3 cellular contexts compared by ENCODE assay signal in genomic region chr17:1124238-1124699, GRCh38.
A peak's percentile ranks its signal among the peaks of the same experiment; 100 is the strongest.
TF ChIP-seq lines count a peak whose summit lies in the region.

No MANE protein-coding gene starts in this region.

TF ChIP-seq in K562, 482 proteins besides CTCF, POLR2A, EP300 and RAD21:
- TF ChIP-seq HEY1 (CRISPR knock-in tag; IDR thresholded peaks at IDR 0.05; ENCODE audit: borderline replicate concordance) = no peak
- no peak for TF ChIP-seq SMARCE1 (IDR thresholded peaks at IDR 0.05)
- TF ChIP-seq TAF1 (IDR thresholded peaks at IDR 0.05; ENCODE audit: control insufficient read depth, extremely low read depth, insufficient read depth, low read length, severe bottlenecking) = no peak
- TF ChIP-seq ZNF444 (CRISPR knock-in tag; IDR thresholded peaks at IDR 0.05) = no peak
- TF ChIP-seq RFX1 (IDR thresholded peaks at IDR 0.05) = peak; percentile 2; the same call in 1 of the 2 replicates
- TF ChIP-seq MAFF (IDR thresholded peaks at IDR 0.05; ENCODE audit: low read length) = no peak
- TF ChIP-seq PCBP2 (IDR thresholded peaks at IDR 0.05; ENCODE audit: low read depth, low read length, poor library complexity, severe bottlenecking) = no peak
- TF ChIP-seq, protein P1, sequence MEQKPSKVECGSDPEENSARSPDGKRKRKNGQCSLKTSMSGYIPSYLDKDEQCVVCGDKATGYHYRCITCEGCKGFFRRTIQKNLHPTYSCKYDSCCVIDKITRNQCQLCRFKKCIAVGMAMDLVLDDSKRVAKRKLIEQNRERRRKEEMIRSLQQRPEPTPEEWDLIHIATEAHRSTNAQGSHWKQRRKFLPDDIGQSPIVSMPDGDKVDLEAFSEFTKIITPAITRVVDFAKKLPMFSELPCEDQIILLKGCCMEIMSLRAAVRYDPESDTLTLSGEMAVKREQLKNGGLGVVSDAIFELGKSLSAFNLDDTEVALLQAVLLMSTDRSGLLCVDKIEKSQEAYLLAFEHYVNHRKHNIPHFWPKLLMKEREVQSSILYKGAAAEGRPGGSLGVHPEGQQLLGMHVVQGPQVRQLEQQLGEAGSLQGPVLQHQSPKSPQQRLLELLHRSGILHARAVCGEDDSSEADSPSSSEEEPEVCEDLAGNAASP (IDR thresholded peaks at IDR 0.05) = no peak

TF ChIP-seq in neural cell, 6 proteins besides CTCF, POLR2A, EP300 and RAD21:
- peak; percentile 46 for TF ChIP-seq POLR2AphosphoS5 (IDR thresholded peaks at IDR 0.05)
- TF ChIP-seq TAF1 (IDR thresholded peaks at IDR 0.05; ENCODE audit: low read depth) = peak; percentile 45
- TF ChIP-seq SMC3 (conservative IDR thresholded peaks at IDR 0.05; ENCODE audit: poor library complexity) = no peak
- peak; percentile 27 for TF ChIP-seq MXI1 (conservative IDR thresholded peaks at IDR 0.05; ENCODE audit: poor library complexity, severe bottlenecking)
- TF ChIP-seq REST (IDR thresholded peaks at IDR 0.05; ENCODE audit: borderline replicate concordance) = peak; percentile 24
- no peak for TF ChIP-seq EZH2 (IDR thresholded peaks at IDR 0.05; ENCODE audit: borderline replicate concordance, insufficient read depth, low read length, poor library complexity, severe bottlenecking)

TF ChIP-seq in SK-N-SH, 30 proteins besides CTCF, POLR2A, EP300 and RAD21:
- TF ChIP-seq ELF1 (IDR thresholded peaks at IDR 0.05) (no peak), ZBTB33 (IDR thresholded peaks at IDR 0.05; ENCODE audit: borderline replicate concordance, low read depth) (no peak), CHD2 (IDR thresholded peaks at IDR 0.05; ENCODE audit: low read length, partially characterized antibody) (no peak), TEAD4 (IDR thresholded peaks at IDR 0.05; ENCODE audit: borderline replicate concordance, insufficient read depth) (no peak), GABPA (IDR thresholded peaks at IDR 0.05; ENCODE audit: low read depth) (no peak), FOXM1 (IDR thresholded peaks at IDR 0.05; ENCODE audit: low read depth) (no peak), MXI1 (IDR thresholded peaks at IDR 0.05; ENCODE audit: low read depth, low read length) (no peak), RFX5 (IDR thresholded peaks at IDR 0.05; ENCODE audit: low read length) (no peak), FOXJ3 (CRISPR knock-in tag; IDR thresholded peaks at IDR 0.05) (no peak), SIN3A (IDR thresholded peaks at IDR 0.05; ENCODE audit: borderline replicate concordance, low read depth, low read length) (no peak), RXRA (IDR thresholded peaks at IDR 0.05; ENCODE audit: borderline replicate concordance, low read depth) (no peak), SMC3 (IDR thresholded peaks at IDR 0.05; ENCODE audit: low read depth, low read length) (no peak), YY1 (IDR thresholded peaks at IDR 0.05; ENCODE audit: low read depth) (no peak)
- TF ChIP-seq, protein P2, sequence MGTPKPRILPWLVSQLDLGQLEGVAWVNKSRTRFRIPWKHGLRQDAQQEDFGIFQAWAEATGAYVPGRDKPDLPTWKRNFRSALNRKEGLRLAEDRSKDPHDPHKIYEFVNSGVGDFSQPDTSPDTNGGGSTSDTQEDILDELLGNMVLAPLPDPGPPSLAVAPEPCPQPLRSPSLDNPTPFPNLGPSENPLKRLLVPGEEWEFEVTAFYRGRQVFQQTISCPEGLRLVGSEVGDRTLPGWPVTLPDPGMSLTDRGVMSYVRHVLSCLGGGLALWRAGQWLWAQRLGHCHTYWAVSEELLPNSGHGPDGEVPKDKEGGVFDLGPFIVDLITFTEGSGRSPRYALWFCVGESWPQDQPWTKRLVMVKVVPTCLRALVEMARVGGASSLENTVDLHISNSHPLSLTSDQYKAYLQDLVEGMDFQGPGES (IDR thresholded peaks at IDR 0.05; ENCODE audit: low read depth, low read length) = no peak
- TF ChIP-seq, protein P3, sequence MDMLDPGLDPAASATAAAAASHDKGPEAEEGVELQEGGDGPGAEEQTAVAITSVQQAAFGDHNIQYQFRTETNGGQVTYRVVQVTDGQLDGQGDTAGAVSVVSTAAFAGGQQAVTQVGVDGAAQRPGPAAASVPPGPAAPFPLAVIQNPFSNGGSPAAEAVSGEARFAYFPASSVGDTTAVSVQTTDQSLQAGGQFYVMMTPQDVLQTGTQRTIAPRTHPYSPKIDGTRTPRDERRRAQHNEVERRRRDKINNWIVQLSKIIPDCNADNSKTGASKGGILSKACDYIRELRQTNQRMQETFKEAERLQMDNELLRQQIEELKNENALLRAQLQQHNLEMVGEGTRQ (IDR thresholded peaks at IDR 0.05; ENCODE audit: borderline replicate concordance, low read depth, low read length) = no peak
